ENCODE assay signal across 15 cellular contexts in genomic region chr14:96627811-96628775, GRCh38.
DNase-seq lines count a peak whose midpoint lies in the region; ATAC-seq, FAIRE-seq and TF ChIP-seq lines count a peak whose summit lies in the region.
"Had no signal": no experiment of that assay in that cellular context is flagged by ENCODE, and none has a peak within 500 bp of the region (broad histone marks: within the 10 kb centered on the region; RNA-seq: fewer than 3 reads in every experiment).

No MANE protein-coding gene starts in this region.

- no peaks in the 10 kb centered on the region for H3K9me2 ChIP-seq in PC-3 (replicated peaks; ENCODE audit: low read length)

- H4K5ac ChIP-seq in H9 (ENCODE audit: insufficient read length, low read depth, low read length), result no peak overlapping the region

- no peaks in the 10 kb centered on the region for H3K79me1 ChIP-seq in H9 (ENCODE audit: insufficient read depth, low read depth, low read length, poor library complexity, severe bottlenecking)

- no peak overlapping the region for H3K23ac ChIP-seq in H9 (ENCODE audit: insufficient read length, low read depth, low read length)

- no peak overlapping the region for H3K4me3 ChIP-seq in PC-3 (ENCODE audit: low read length)

- no peak overlapping the region for H3K14ac ChIP-seq in H9 (ENCODE audit: insufficient read depth, low read length)

- ATAC-seq in PC-3, result no peak
- no peak for ATAC-seq in left lobe of liver
- peak; percentile 17 for ATAC-seq in stimulated activated effector memory CD8-positive, alpha-beta T cell treated with anti-CD3 and anti-CD28 coated beads, Interleukin-12 subunit alpha, Interleukin-12 subunit beta, amount 100 ng/mL, for 72 hours
- ATAC-seq in HG02852 (IDR thresholded peaks at IDR 0.05; ENCODE audit: unreplicated experiment), result no peak

- H3K9ac ChIP-seq in H9 (ENCODE audit: extremely low read depth, insufficient read length, low read length) (no peak overlapping the region), PC-3 (ENCODE audit: low read length) (no peak overlapping the region)

- no peak overlapping the region for H3T11ph ChIP-seq in H9 (ENCODE audit: low read length)

- no peak overlapping the region for H2BK5ac ChIP-seq in H9 (ENCODE audit: insufficient read length, low read length)

- peaks cover 7% of the 10 kb centered on the region for H3K27me3 Mint-ChIP-seq in H9 (ENCODE audit: low read depth)

- intact Hi-C loops in PC-3 (cut with micrococcal nuclease), result no loop called here

- no peak overlapping the region for H3K56ac ChIP-seq in H9 (ENCODE audit: insufficient read length, low read depth, low read length)

- no peak overlapping the region for H2BK12ac ChIP-seq in H9 (ENCODE audit: insufficient read length, low read depth, low read length)

- no peak overlapping the region for H2BK120ac ChIP-seq in H9 (ENCODE audit: low read depth, low read length, poor library complexity, severe bottlenecking)

- H2AFZ ChIP-seq in H9 (ENCODE audit: low read length), result no peak overlapping the region
- H2AFZ ChIP-seq in PC-3 (ENCODE audit: low read length), result 0 out of 2 replicates have a peak overlapping the region, but pooled peaks have one; percentile 79

- no peak overlapping the region for H3K4me2 ChIP-seq in H9 (ENCODE audit: insufficient read depth, insufficient read length, low read length)
- H3K4me2 ChIP-seq in PC-3 (ENCODE audit: low read length), result no peak overlapping the region

- no peak for FAIRE-seq in HTR-8/SVneo (lab: Jason Lieb, UNC)
- FAIRE-seq: GM19239 had no signal

- no peaks in the 10 kb centered on the region for H3K36me3 ChIP-seq in PC-3 (ENCODE audit: low read depth, low read length)

- BruUV-seq in PC-3 (replicated peaks; lab: Mats Ljungman, UMichigan), result no TSS peak

- peak; percentile 17 for DNase-seq in H9
- DNase-seq in PC-3, result no peak
- DNase-seq in left lobe of liver (ENCODE audit: low spot score), result peak; percentile 31
- no peak for DNase-seq in stimulated activated effector memory CD8-positive, alpha-beta T cell treated with anti-CD3 and anti-CD28 coated beads, Interleukin-12 subunit alpha, Interleukin-12 subunit beta, amount 100 ng/mL, for 72 hours (ENCODE audit: low spot score in 2 of 2)
- no peak for DNase-seq in NCI-H524 treated with DMSO at 0.1 percent for 48 hours (lab: John Stamatoyannopoulos, UW)
- DNase-seq in HTR-8/SVneo (ENCODE audit: insufficient read length, low spot score), result no peak
- DNase-seq: Calu3; CD4-positive, alpha-beta T cell; NCI-H1417; NCI-H187 treated with DMSO at 0.1 percent for 48 hours; NCI-H748 treated with DMSO at 0.1 percent for 48 hours had no signal

- H3K4me1 ChIP-seq in H9 (ENCODE audit: insufficient read depth, low read length), result no peaks in the 10 kb centered on the region
- peaks cover 7% of the 10 kb centered on the region; the same call in 1 of the 2 replicates for H3K4me1 ChIP-seq in PC-3 (ENCODE audit: insufficient read depth, low read length)

- H4K8ac ChIP-seq in H9 (replicated peaks; ENCODE audit: insufficient read length, low read depth, low read length), result no peak overlapping the region

- H3K4me1 Mint-ChIP-seq in H9, result peaks cover 2 to 16% of the 10 kb centered on the region in 2 experiments; a peak in 3 of 4 replicates
- peaks cover 8% of the 10 kb centered on the region for H3K4me1 Mint-ChIP-seq in stimulated activated effector memory CD8-positive, alpha-beta T cell treated with anti-CD3 and anti-CD28 coated beads, Interleukin-12 subunit alpha, Interleukin-12 subunit beta, amount 100 ng/mL, for 72 hours
- H3K4me1 Mint-ChIP-seq: B cell had no signal

- WGBS in H9 (ENCODE audit: extremely low coverage, insufficient read length, low lambda C conversion rate), result no CpG with 5 or more reads among the region's 10 CpGs

- POLR2A ChIA-PET in PC-3 (lab: Charles Lee; ENCODE audit: unreplicated experiment), result no interaction called here

- no peaks in the 10 kb centered on the region for H3F3A ChIP-seq in PC-3 (ENCODE audit: low read length, unreplicated experiment)

- no peaks in the 10 kb centered on the region; a peak in 1 of 5 replicates for H3K9me3 Mint-ChIP-seq in H9
- H3K9me3 Mint-ChIP-seq in stimulated activated effector memory CD8-positive, alpha-beta T cell treated with anti-CD3 and anti-CD28 coated beads, Interleukin-12 subunit alpha, Interleukin-12 subunit beta, amount 100 ng/mL, for 72 hours, result no peaks in the 10 kb centered on the region
- H3K9me3 Mint-ChIP-seq: CD4-positive, alpha-beta T cell had no signal

- no peak overlapping the region for H3K4me3 Mint-ChIP-seq in H9
- no peak overlapping the region for H3K4me3 Mint-ChIP-seq in stimulated activated effector memory CD8-positive, alpha-beta T cell treated with anti-CD3 and anti-CD28 coated beads, Interleukin-12 subunit alpha, Interleukin-12 subunit beta, amount 100 ng/mL, for 72 hours
- H3K4me3 Mint-ChIP-seq: B cell; CD4-positive, alpha-beta T cell had no signal

- H3K18ac ChIP-seq in H9 (ENCODE audit: insufficient read length, low read depth, low read length), result no peak overlapping the region

- no peak overlapping the region for H2BK20ac ChIP-seq in H9 (ENCODE audit: low read depth, low read length, poor library complexity, severe bottlenecking)

- H3K27me3 ChIP-seq in H9 (ENCODE audit: insufficient read depth, low read length) (no peaks in the 10 kb centered on the region), PC-3 (ENCODE audit: low read length) (peaks cover 39% of the 10 kb centered on the region)

- H3K36me3 Mint-ChIP-seq in H9 (ENCODE audit: insufficient read depth in 1 of 3, low read depth in 3 of 3), result no peaks in the 10 kb centered on the region
- H3K36me3 Mint-ChIP-seq in stimulated activated effector memory CD8-positive, alpha-beta T cell treated with anti-CD3 and anti-CD28 coated beads, Interleukin-12 subunit alpha, Interleukin-12 subunit beta, amount 100 ng/mL, for 72 hours, result no peaks in the 10 kb centered on the region

- no peak overlapping the region for H3K4ac ChIP-seq in H9 (ENCODE audit: low read depth, low read length)

- H3K27ac Mint-ChIP-seq in H9, result no peak overlapping the region
- H3K27ac Mint-ChIP-seq in stimulated activated effector memory CD8-positive, alpha-beta T cell treated with anti-CD3 and anti-CD28 coated beads, Interleukin-12 subunit alpha, Interleukin-12 subunit beta, amount 100 ng/mL, for 72 hours, result no peak overlapping the region
- H3K27ac Mint-ChIP-seq: B cell; CD4-positive, alpha-beta T cell had no signal

- TF ChIP-seq CTCF in H9 (conservative IDR thresholded peaks at IDR 0.05), result no peak
- TF ChIP-seq CTCF in PC-3 (conservative IDR thresholded peaks at IDR 0.05; ENCODE audit: low read depth, low read length), result no peak

- no peak overlapping the region for H2BK15ac ChIP-seq in H9 (ENCODE audit: low read depth, low read length)

- H3K79me2 ChIP-seq in H9 (ENCODE audit: insufficient read depth, low read length), result no peaks in the 10 kb centered on the region
- no peaks in the 10 kb centered on the region for H3K79me2 ChIP-seq in PC-3 (ENCODE audit: low read length)

- H4K20me1 ChIP-seq in H9 (ENCODE audit: control insufficient read depth, insufficient read depth, insufficient read length) (no peaks in the 10 kb centered on the region), PC-3 (ENCODE audit: low read length) (no peaks in the 10 kb centered on the region)

- CTCF ChIA-PET in PC-3 (lab: Charles Lee), result no interaction called here

- H3K9me3 ChIP-seq in H9 (ENCODE audit: control insufficient read depth, low read depth, low read length) (no peaks in the 10 kb centered on the region), PC-3 (ENCODE audit: low read length) (no peaks in the 10 kb centered on the region)

- H3K27ac ChIP-seq in H9 (ENCODE audit: insufficient read length, low read depth, low read length) (no peak overlapping the region), PC-3 (ENCODE audit: low read length) (no peak overlapping the region)
- H3K27ac ChIP-seq: HL-60 had no signal

- no peak overlapping the region for H2AK5ac ChIP-seq in H9 (ENCODE audit: insufficient read length, low read length)

- H3K23me2 ChIP-seq in H9 (ENCODE audit: insufficient read length, low read depth, low read length, poor library complexity, severe bottlenecking), result no peaks in the 10 kb centered on the region

- no peak overlapping the region for H4K91ac ChIP-seq in H9 (ENCODE audit: insufficient read length, low read depth, low read length)

Comparison
In these comparisons a context has a peak if more than half of its experiments do, and no peak if none do; other contexts are left out.
1. DNase-seq: peak in H9 (single experiment) and left lobe of liver (single experiment); none in PC-3 (single experiment), stimulated activated effector memory CD8-positive, alpha-beta T cell treated with anti-CD3 and anti-CD28 coated beads, Interleukin-12 subunit alpha, Interleukin-12 subunit beta, amount 100 ng/mL, for 72 hours (0 of 2), NCI-H524 treated with DMSO at 0.1 percent for 48 hours (single experiment) and HTR-8/SVneo (single experiment).